1 cellular context compared by ENCODE assay signal in the genomic region with DNA sequence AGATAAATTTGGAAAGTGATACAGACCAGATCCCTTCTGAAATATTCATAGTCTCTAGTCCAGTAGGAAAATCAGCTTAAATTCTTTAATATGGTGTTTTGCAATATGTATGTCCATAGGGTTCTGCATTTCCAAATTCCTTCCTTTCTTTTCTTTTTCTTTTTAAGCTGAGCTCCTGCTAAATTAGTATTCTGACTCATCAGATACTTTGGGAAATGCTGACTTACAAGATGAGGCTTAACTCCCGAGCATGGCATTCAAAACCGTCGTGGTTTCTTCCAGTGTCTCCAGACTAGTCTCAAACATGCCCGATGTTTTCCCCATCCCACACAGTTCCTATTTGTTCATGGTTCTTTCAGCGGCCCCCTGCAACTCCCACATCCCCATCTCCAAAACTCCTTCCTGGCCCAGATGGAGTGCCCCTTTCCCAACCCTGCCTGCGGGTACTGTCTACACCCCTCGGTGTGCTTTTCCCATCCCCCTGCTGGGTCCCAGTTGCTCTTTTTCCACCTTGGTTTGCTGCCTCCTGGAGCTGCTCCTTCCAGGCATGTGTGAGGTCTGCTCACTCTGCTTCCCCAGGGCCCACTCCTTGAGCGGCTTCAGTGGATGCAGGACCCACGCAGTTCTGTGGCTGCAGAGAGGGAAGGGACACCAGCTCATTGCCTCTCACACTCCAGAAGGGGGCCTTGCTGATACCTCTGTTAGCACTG.
TF ChIP-seq lines count a peak whose summit lies in the region.

No MANE protein-coding gene starts in this region.

TF ChIP-seq in GM23338, 12 proteins besides CTCF, POLR2A, EP300 and RAD21:
- TF ChIP-seq, protein P1, sequence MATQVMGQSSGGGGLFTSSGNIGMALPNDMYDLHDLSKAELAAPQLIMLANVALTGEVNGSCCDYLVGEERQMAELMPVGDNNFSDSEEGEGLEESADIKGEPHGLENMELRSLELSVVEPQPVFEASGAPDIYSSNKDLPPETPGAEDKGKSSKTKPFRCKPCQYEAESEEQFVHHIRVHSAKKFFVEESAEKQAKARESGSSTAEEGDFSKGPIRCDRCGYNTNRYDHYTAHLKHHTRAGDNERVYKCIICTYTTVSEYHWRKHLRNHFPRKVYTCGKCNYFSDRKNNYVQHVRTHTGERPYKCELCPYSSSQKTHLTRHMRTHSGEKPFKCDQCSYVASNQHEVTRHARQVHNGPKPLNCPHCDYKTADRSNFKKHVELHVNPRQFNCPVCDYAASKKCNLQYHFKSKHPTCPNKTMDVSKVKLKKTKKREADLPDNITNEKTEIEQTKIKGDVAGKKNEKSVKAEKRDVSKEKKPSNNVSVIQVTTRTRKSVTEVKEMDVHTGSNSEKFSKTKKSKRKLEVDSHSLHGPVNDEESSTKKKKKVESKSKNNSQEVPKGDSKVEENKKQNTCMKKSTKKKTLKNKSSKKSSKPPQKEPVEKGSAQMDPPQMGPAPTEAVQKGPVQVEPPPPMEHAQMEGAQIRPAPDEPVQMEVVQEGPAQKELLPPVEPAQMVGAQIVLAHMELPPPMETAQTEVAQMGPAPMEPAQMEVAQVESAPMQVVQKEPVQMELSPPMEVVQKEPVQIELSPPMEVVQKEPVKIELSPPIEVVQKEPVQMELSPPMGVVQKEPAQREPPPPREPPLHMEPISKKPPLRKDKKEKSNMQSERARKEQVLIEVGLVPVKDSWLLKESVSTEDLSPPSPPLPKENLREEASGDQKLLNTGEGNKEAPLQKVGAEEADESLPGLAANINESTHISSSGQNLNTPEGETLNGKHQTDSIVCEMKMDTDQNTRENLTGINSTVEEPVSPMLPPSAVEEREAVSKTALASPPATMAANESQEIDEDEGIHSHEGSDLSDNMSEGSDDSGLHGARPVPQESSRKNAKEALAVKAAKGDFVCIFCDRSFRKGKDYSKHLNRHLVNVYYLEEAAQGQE (IDR thresholded peaks at IDR 0.05; ENCODE audit: unreplicated experiment): no peak
- TF ChIP-seq ZNF114 (CRISPR knock-in tag; IDR thresholded peaks at IDR 0.05) (no peak), NANOG (IDR thresholded peaks at IDR 0.05; ENCODE audit: borderline replicate concordance) (no peak), STAT1 (IDR thresholded peaks at IDR 0.05; ENCODE audit: unreplicated experiment) (no peak), ETS1 (IDR thresholded peaks at IDR 0.05) (no peak), POLR2AphosphoS5 (IDR thresholded peaks at IDR 0.05; ENCODE audit: low read depth) (no peak), CREB1 (CRISPR knock-in tag; IDR thresholded peaks at IDR 0.05; ENCODE audit: low read depth) (no peak), ZNF462 (CRISPR knock-in tag; IDR thresholded peaks at IDR 0.05) (no peak), JUNB (IDR thresholded peaks at IDR 0.05; ENCODE audit: unreplicated experiment) (no peak), EZH2 (IDR thresholded peaks at IDR 0.05; ENCODE audit: low read depth, unreplicated experiment) (no peak), ZNF331 (CRISPR knock-in tag; IDR thresholded peaks at IDR 0.05; ENCODE audit: low read depth) (no peak), EZH2phosphoT487 (IDR thresholded peaks at IDR 0.05; ENCODE audit: unreplicated experiment) (no peak)
